In genomic region chr7:116211006-116211912, GRCh38 we compare ENCODE assay signal across 7 cellular contexts. TPM values are rescaled to one million over a fixed set of nuclear protein-coding genes. Genes with fewer than 3 reads are reported as not detected.
A peak's percentile ranks its signal among the peaks of the same experiment; 100 is the strongest.
DNase-seq lines count a peak whose midpoint lies in the region; ATAC-seq, FAIRE-seq and TF ChIP-seq lines count a peak whose summit lies in the region.

No MANE protein-coding gene starts in this region.

- DNase-seq in GM18507 (ENCODE audit: extremely low spot score, insufficient read length, low read depth) (peak; percentile 42), NCI-H1436 treated with DMSO at 0.1 percent for 48 hours (lab: John Stamatoyannopoulos, UW) (peak; percentile 32), bronchial epithelial cell (ENCODE audit: low read depth) (peak; percentile 94), left colon (peak; percentile 87 to 94)
- peak; percentile 78 for DNase-seq in stimulated activated CD4-positive, alpha-beta T cell treated with anti-CD3 and anti-CD28 coated beads, Interleukin-4, amount 100 ng/mL, for 24 hours

- peak; percentile 72 for ATAC-seq in HG02759 (IDR thresholded peaks at IDR 0.05; ENCODE audit: unreplicated experiment)
- ATAC-seq in left colon: peak; percentile 91

- H3K4me3 ChIP-seq in WI38 (ENCODE audit: low read depth, low read length) (peak overlapping the region; percentile 75), bronchial epithelial cell (ENCODE audit: low read depth, low read length) (peak overlapping the region; percentile 64)

- no peaks in the 10 kb centered on the region for H3K27me3 ChIP-seq in bronchial epithelial cell (ENCODE audit: control insufficient read depth, insufficient read depth, low read length)

- H3K36me3 ChIP-seq in bronchial epithelial cell (ENCODE audit: control insufficient read depth, insufficient read depth, low read length): no peaks in the 10 kb centered on the region

- TF ChIP-seq CTCF in WI38 (IDR thresholded peaks at IDR 0.05; ENCODE audit: low read depth, low read length): no peak
- no peak for TF ChIP-seq CTCF in bronchial epithelial cell (IDR thresholded peaks at IDR 0.05; ENCODE audit: insufficient read depth, low read length, severe bottlenecking)

- FAIRE-seq in GM18507 (lab: Jason Lieb, UNC): peak; percentile 90
- peak; percentile 93 for FAIRE-seq in bronchial epithelial cell (lab: Jason Lieb, UNC)

- intact Hi-C loops in left colon (cut with DNase I, micrococcal nuclease): no loop called here

RNA-seq across cellular contexts. Expression of gene TES, which starts 0.9 kb away (rescaled TPM):
- 276 and 348 TPM in 2 replicates for total RNA-seq in bronchial epithelial cell
- 100 to 1,000 TPM in 1 of 2 donors, 10 to 100 TPM in 1; 72.8 to 119 TPM for total RNA-seq in left colon

Comparison
In these comparisons a context has a peak if more than half of its experiments do, and no peak if none do; other contexts are left out.
1. Peak in every context shown above with its lines: DNase-seq, ATAC-seq and H3K4me3 ChIP-seq.
2. DNase-seq: peak in every context shown above with its lines; median percentile 94 in bronchial epithelial cell; 90 in left colon; 78 in stimulated activated CD4-positive, alpha-beta T cell treated with anti-CD3 and anti-CD28 coated beads, Interleukin-4, amount 100 ng/mL, for 24 hours; 42 in GM18507; 32 in NCI-H1436 treated with DMSO at 0.1 percent for 48 hours.